Comparison of ENCODE assay signal across 8 cellular contexts in the genomic region with DNA sequence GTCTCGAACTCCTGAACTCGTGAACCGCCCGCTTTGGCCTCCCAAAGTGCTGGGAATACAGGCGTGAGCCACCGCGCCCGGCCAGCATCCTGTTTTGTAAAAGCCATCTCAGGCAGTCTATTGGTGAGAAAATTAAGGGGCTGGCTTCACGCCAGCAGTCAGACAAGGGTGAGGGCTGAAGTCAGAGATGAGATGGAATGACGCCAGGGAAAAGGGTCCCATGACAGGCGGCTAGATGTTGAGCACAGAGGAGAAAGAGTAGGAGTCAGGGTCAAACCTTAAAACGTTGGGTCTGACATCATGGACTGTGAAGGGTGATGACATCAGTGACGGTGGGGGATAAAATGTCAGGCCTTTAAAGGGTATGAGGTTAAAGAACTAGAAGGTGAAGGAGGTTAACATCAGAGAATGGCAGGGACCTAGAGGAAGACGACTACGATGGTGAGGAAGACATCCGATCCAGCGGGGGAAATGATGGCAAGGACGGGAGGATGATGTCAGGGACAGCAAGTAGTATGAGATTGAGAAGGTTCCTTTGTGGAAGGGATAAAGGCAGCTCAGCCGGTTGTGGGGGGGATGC. TPM values are rescaled to one million over a fixed set of nuclear protein-coding genes. Genes with fewer than 3 reads are reported as not detected.
DNase-seq lines count a peak whose midpoint lies in the region; ATAC-seq and TF ChIP-seq lines count a peak whose summit lies in the region.

No MANE protein-coding gene starts in this region.

- H3K4me3 ChIP-seq in GM08714 (ENCODE audit: low read length) (peak overlapping the region; percentile 61), MG63 (peak overlapping the region; percentile 91), esophagus (ENCODE audit: low read depth in 1 of 2, low read length in 2 of 2) (peak overlapping the region; percentile 24 to 78)

- no peaks in the 10 kb centered on the region for H3K27me3 Mint-ChIP-seq in activated CD4-positive, alpha-beta T cell treated with anti-CD3 and anti-CD28 coated beads, Interleukin-2, amount 10 ng/mL, durations not matched to agents 24 days and 14 days
- no peaks in the 10 kb centered on the region for H3K27me3 Mint-ChIP-seq in nephron (ENCODE audit: low read depth)

- peaks cover 42% of the 10 kb centered on the region for H3K36me3 ChIP-seq in MG63
- H3K36me3 ChIP-seq in esophagus (ENCODE audit: control insufficient read depth in 2 of 2, insufficient read depth in 2 of 2, low read length in 1 of 2): peaks cover 3 to 17% of the 10 kb centered on the region in 2 donors

- peak overlapping the region; percentile 94 for H3K4me3 Mint-ChIP-seq in activated CD4-positive, alpha-beta T cell treated with anti-CD3 and anti-CD28 coated beads, Interleukin-2, amount 10 ng/mL, durations not matched to agents 24 days and 14 days
- H3K4me3 Mint-ChIP-seq in nephron: peak overlapping the region; percentile 98 to 100 (median 99)

- H3K4me1 ChIP-seq in esophagus (ENCODE audit: control insufficient read depth in 2 of 2, insufficient read depth in 2 of 2, low read length in 1 of 2): peaks cover 0 to 6% of the 10 kb centered on the region in 2 donors

- no peaks in the 10 kb centered on the region for H3K9me3 Mint-ChIP-seq in activated CD4-positive, alpha-beta T cell treated with anti-CD3 and anti-CD28 coated beads, Interleukin-2, amount 10 ng/mL, durations not matched to agents 24 days and 14 days
- H3K9me3 Mint-ChIP-seq in nephron: peaks cover 9% of the 10 kb centered on the region

- no peak for DNase-seq in MG63
- DNase-seq in activated CD4-positive, alpha-beta T cell treated with anti-CD3 and anti-CD28 coated beads, Interleukin-2, amount 10 ng/mL, durations not matched to agents 24 days and 14 days: no peak
- DNase-seq in cerebellar cortex (ENCODE audit: low spot score): no peak
- DNase-seq in stimulated activated CD4-positive, alpha-beta T cell treated with anti-CD3 and anti-CD28 coated beads, Interleukin-4, amount 100 ng/mL, for 24 hours: no peak

- H3K9me3 ChIP-seq in MG63 (no peaks in the 10 kb centered on the region), esophagus (ENCODE audit: control insufficient read depth in 2 of 2, insufficient read depth in 1 of 2, low read depth in 1 of 2, low read length in 1 of 2) (peaks cover 0 to 6% of the 10 kb centered on the region in 2 donors)

- WGBS in esophagus, 2 donors: 39 to 51% methylated on average over 19 of the region's 19 CpGs

- no peak for TF ChIP-seq CTCF in nephron (IDR thresholded peaks at IDR 0.05; ENCODE audit: unreplicated experiment in 3 of 3)

- no peaks in the 10 kb centered on the region for H3K27me3 ChIP-seq in MG63
- H3K27me3 ChIP-seq in esophagus (ENCODE audit: control insufficient read depth in 1 of 2, insufficient read depth in 2 of 2, low read length in 2 of 2): no peaks in the 10 kb centered on the region

- peak overlapping the region; percentile 93 to 97 for H3K27ac ChIP-seq in esophagus (ENCODE audit: low read depth in 2 of 2, low read length in 1 of 2)

- peak overlapping the region; percentile 100 for H3K27ac Mint-ChIP-seq in activated CD4-positive, alpha-beta T cell treated with anti-CD3 and anti-CD28 coated beads, Interleukin-2, amount 10 ng/mL, durations not matched to agents 24 days and 14 days
- H3K27ac Mint-ChIP-seq in nephron: peak overlapping the region; percentile 99 to 100 (median 100)

- peaks cover 38% of the 10 kb centered on the region for H3K36me3 Mint-ChIP-seq in activated CD4-positive, alpha-beta T cell treated with anti-CD3 and anti-CD28 coated beads, Interleukin-2, amount 10 ng/mL, durations not matched to agents 24 days and 14 days (ENCODE audit: low read depth)
- H3K36me3 Mint-ChIP-seq in nephron (ENCODE audit: low read depth): peaks cover 36% of the 10 kb centered on the region

- intact Hi-C loops in activated CD4-positive, alpha-beta T cell treated with anti-CD3 and anti-CD28 coated beads, Interleukin-2, amount 10 ng/mL, durations not matched to agents 24 days and 14 days (cut with micrococcal nuclease): loop anchor here (1.0 kb wide), 4 partner anchors 24 to 97 kb away; partner anchors contain the start of genes EBP, FTSJ1, TBC1D25 and WDR13

- ATAC-seq in GM21786 (IDR thresholded peaks at IDR 0.05; ENCODE audit: unreplicated experiment): no peak

- H3K4me1 Mint-ChIP-seq in activated CD4-positive, alpha-beta T cell treated with anti-CD3 and anti-CD28 coated beads, Interleukin-2, amount 10 ng/mL, durations not matched to agents 24 days and 14 days: peaks cover 14% of the 10 kb centered on the region
- H3K4me1 Mint-ChIP-seq in nephron: peaks cover 8% of the 10 kb centered on the region

RNA-seq across cellular contexts. Expression of gene RBM3, which starts 0.5 kb away (rescaled TPM):
- 291 and 416 TPM in 2 replicates for total RNA-seq in MG63 (2014; rRNA removed; shearing (Covaris generic); ENCODE audit: low replicate concordance)
- 317 and 318 TPM in 2 replicates for total RNA-seq in activated CD4-positive, alpha-beta T cell treated with anti-CD3 and anti-CD28 coated beads, Interleukin-2, amount 10 ng/mL, durations not matched to agents 24 days and 14 days
- polyA plus RNA-seq in esophagus: 100 to 1,000 TPM; 134 to 205 TPM

RNA-seq across cellular contexts. Expression of gene WDR13, which starts 23.5 kb away (rescaled TPM):
- total RNA-seq in MG63 (2014; rRNA removed; shearing (Covaris generic); ENCODE audit: low replicate concordance): 84.9 and 95.8 TPM in 2 replicates
- 43.8 and 44.9 TPM in 2 replicates for total RNA-seq in activated CD4-positive, alpha-beta T cell treated with anti-CD3 and anti-CD28 coated beads, Interleukin-2, amount 10 ng/mL, durations not matched to agents 24 days and 14 days
- polyA plus RNA-seq in esophagus: 10 to 100 TPM; 90.1 to 96.8 TPM

RNA-seq across cellular contexts. Expression of gene TBC1D25, which starts 34.3 kb away (rescaled TPM):
- 2.7 and 9.3 TPM in 2 replicates for total RNA-seq in MG63 (2014; rRNA removed; shearing (Covaris generic); ENCODE audit: low replicate concordance)
- total RNA-seq in activated CD4-positive, alpha-beta T cell treated with anti-CD3 and anti-CD28 coated beads, Interleukin-2, amount 10 ng/mL, durations not matched to agents 24 days and 14 days: 14.0 and 15.9 TPM in 2 replicates
- polyA plus RNA-seq in esophagus: 1 to 10 TPM; 5.1 to 6.9 TPM

RNA-seq across cellular contexts. Expression of gene EBP, which starts 52.2 kb away (rescaled TPM):
- total RNA-seq in MG63 (2014; rRNA removed; shearing (Covaris generic); ENCODE audit: low replicate concordance): 15.9 and 32.9 TPM in 2 replicates
- 159 and 163 TPM in 2 replicates for total RNA-seq in activated CD4-positive, alpha-beta T cell treated with anti-CD3 and anti-CD28 coated beads, Interleukin-2, amount 10 ng/mL, durations not matched to agents 24 days and 14 days
- polyA plus RNA-seq in esophagus: 100 to 1,000 TPM; 151 to 179 TPM
